In the genomic region with DNA sequence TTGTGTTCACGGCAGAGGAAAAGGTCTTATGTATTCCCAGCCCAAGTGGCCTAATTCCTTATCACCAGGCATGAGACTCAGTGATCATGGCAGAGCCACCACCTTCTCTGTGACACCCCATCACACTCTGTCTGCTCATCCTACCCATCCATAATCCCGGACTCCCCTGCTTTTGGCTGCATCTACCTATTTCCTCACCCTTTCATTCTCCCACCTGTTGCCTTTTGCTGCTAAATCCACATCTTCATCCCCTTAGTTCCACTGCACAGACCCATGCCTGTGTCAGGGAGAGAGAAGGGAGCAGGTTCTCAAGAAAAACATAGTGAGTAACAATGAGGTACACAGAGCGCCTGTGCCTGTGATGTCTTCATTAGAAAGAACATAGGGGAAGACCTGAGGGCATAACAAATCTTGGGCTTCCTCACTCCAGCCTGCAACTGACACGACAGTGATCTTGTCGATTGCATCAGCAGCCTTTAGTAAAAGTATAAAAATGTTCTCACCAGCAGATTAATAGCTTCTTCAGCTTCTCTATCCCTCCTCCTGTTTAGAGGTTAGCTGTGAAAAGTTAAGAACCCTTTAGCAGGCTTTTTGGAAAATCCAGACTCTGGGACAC, we compare ENCODE assay signal across 22 cellular contexts.
"Had no signal": no experiment of that assay in that cellular context is flagged by ENCODE, and none has a peak within 500 bp of the region (broad histone marks: within the 10 kb centered on the region; RNA-seq: fewer than 3 reads in every experiment).

No MANE protein-coding gene starts in this region.

- H3K36me3 ChIP-seq: left lung, upper lobe of left lung had no signal

- H3K9me3 ChIP-seq: testis had no signal

- H3K27ac ChIP-seq: coronary artery, left lung, testis, upper lobe of left lung had no signal

- H3K27me3 ChIP-seq: left lung, testis, upper lobe of left lung had no signal

- ATAC-seq: activated CD4-positive, alpha-beta T cell treated with anti-CD3 and anti-CD28 coated beads for 36 hours; activated T-cell treated with anti-CD3 and anti-CD28 coated beads, Interleukin-2, amount 50 U/mL, for 4 hours; left lung; naive thymus-derived CD4-positive, alpha-beta T cell had no signal

- H3K4me3 ChIP-seq: coronary artery, left lung, lung, testis, upper lobe of left lung had no signal

- H3K27ac Mint-ChIP-seq: activated B cell treated with CpG ODN at 0.5 μM for 24 hours; activated CD4-positive, alpha-beta T cell treated with anti-CD3 and anti-CD28 coated beads for 36 hours; activated naive CD8-positive, alpha-beta T cell; activated T-helper 2 cell treated with anti-CD3 and anti-CD28 coated beads, Interferon-gamma antibody, Interleukin-2, Interleukin-4, amounts not matched to agents 10 μg/mL and 5 μg/mL and 100 μg/mL, durations not matched to agents 14 hours and 24 hours and 36 hours; immature natural killer cell; naive thymus-derived CD4-positive, alpha-beta T cell; T-helper 1 cell treated with Interleukin-12 subunit alpha and Interleukin-12 subunit beta and Interleukin-4 antibody, amounts not matched to agents 30 μg/mL and 1 μg/mL, for 36 hours had no signal

- H3K36me3 Mint-ChIP-seq: activated naive CD8-positive, alpha-beta T cell; immature natural killer cell; naive thymus-derived CD4-positive, alpha-beta T cell had no signal

- H3K4me1 ChIP-seq: left lung, testis, upper lobe of left lung had no signal

- DNase-seq: activated B cell treated with CpG ODN at 0.5 μM for 24 hours; activated CD4-positive, alpha-beta T cell treated with anti-CD3 and anti-CD28 coated beads for 36 hours; activated CD4-positive, alpha-beta T cell treated with anti-CD3 and anti-CD28 coated beads, Interleukin-2, amount 50 U/mL, for 4 hours; activated CD8-positive, alpha-beta memory T cell treated with anti-CD3 and anti-CD28 coated beads, Interleukin-2, amount 50 U/mL, for 48 hours; activated naive CD4-positive, alpha-beta T cell; activated T-cell treated with anti-CD3 and anti-CD28 coated beads, Interleukin-2, amount 50 U/mL, for 4 hours; amniotic stem cell; cerebellar nuclear complex; immature natural killer cell; kidney glomerular epithelial cell; left lung; naive thymus-derived CD4-positive, alpha-beta T cell; retina; stimulated activated CD4-positive, alpha-beta T cell treated with anti-CD3 and anti-CD28 coated beads, Interleukin-2, amount 100 ng/mL, for 48 hours; stimulated activated naive CD4-positive, alpha-beta T cell; testis; upper lobe of left lung had no signal

- H3K4me3 Mint-ChIP-seq: activated B cell treated with CpG ODN at 0.5 μM for 24 hours; activated CD4-positive, alpha-beta T cell treated with anti-CD3 and anti-CD28 coated beads for 36 hours; activated naive CD8-positive, alpha-beta T cell; activated T-cell treated with anti-CD3 and anti-CD28 coated beads, Interleukin-2, amount 50 U/mL, for 4 hours; immature natural killer cell; naive thymus-derived CD4-positive, alpha-beta T cell; T-helper 1 cell treated with Interleukin-12 subunit alpha and Interleukin-12 subunit beta and Interleukin-4 antibody, amounts not matched to agents 30 μg/mL and 1 μg/mL, for 36 hours had no signal

- H3K4me1 Mint-ChIP-seq: activated B cell treated with CpG ODN at 0.5 μM for 24 hours; activated CD4-positive, alpha-beta T cell treated with anti-CD3 and anti-CD28 coated beads for 36 hours; immature natural killer cell; naive thymus-derived CD4-positive, alpha-beta T cell had no signal
